Comparison of ENCODE assay signal across 9 cellular contexts in the genomic region with DNA sequence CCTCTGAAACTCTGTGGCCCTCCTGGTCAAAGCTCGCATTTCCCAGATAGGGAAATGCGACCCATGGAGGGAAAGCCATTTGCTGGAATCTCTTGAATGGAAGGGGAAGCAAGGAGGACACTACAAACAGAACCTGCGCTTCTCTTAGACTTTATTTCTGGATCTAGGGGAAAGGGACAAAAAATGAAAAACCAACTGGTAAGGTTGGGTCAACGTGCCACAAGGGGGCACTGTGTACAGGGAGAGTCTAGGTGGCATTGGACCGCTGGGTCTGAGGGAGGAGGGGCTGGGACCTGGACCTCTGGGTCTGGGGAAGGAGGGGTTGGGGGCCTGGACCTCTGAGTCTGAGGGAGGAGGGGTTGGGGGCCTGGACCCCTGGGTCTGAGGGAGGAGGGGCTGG. TPM values are rescaled to one million over a fixed set of nuclear protein-coding genes. Genes with fewer than 3 reads are reported as not detected.
DNase-seq lines count a peak whose midpoint lies in the region; ATAC-seq and TF ChIP-seq lines count a peak whose summit lies in the region.
"Had no signal": no experiment of that assay in that cellular context is flagged by ENCODE, and none has a peak within 500 bp of the region (broad histone marks: within the 10 kb centered on the region; RNA-seq: fewer than 3 reads in every experiment).

No MANE protein-coding gene starts in this region.

- BruUV-seq in PC-9 (replicated peaks; lab: Mats Ljungman, UMichigan): no TSS peak

- WGBS in upper lobe of left lung, 2 donors: 15 to 25% methylated on average over 5 of the region's 5 CpGs

- TF ChIP-seq CTCF in PC-9 (conservative IDR thresholded peaks at IDR 0.05) (peak; percentile 81), upper lobe of left lung (IDR thresholded peaks at IDR 0.05) (peak in 2 of 6 experiments; percentile 9 to 12)

- no peak for ATAC-seq in upper lobe of left lung (ENCODE audit: low FRiP score in 2 of 2)
- no peak for ATAC-seq in HG02885 (IDR thresholded peaks at IDR 0.05; ENCODE audit: poor library complexity, unreplicated experiment)
- ATAC-seq in GM19023 (IDR thresholded peaks at IDR 0.05; ENCODE audit: unreplicated experiment): no peak

- CTCF ChIA-PET in PC-9 (lab: Charles Lee): interaction anchor here (0.5 kb wide), 1 partner anchor 112 kb away, joined by 3 read pairs; no protein-coding TSS in a partner anchor

- no peak overlapping the region for H3K4me2 ChIP-seq in PC-9

- DNase-seq in NCI-H748 (lab: John Stamatoyannopoulos, UW; ENCODE audit: unreplicated experiment) (peak; percentile 63), NCI-H748 treated with DMSO at 0.1 percent for 48 hours (lab: John Stamatoyannopoulos, UW) (no peak), PC-9 (no peak), cerebellar cortex (ENCODE audit: low spot score) (peak; percentile 42), upper lobe of left lung (no peak)
- DNase-seq in stimulated activated CD4-positive, alpha-beta T cell treated with anti-CD3 and anti-CD28 coated beads, Interleukin-12 subunit alpha, Interleukin-12 subunit beta, amount 100 ng/mL, for 48 hours (ENCODE audit: low read depth in 2 of 3, low spot score in 1 of 3): peak; percentile 13 to 42 (median 30)

- H3F3A ChIP-seq in PC-9 (ENCODE audit: insufficient read depth, low read depth): peaks cover 8% of the 10 kb centered on the region; the same call in 1 of the 2 replicates

- H3K27me3 ChIP-seq in PC-9 (ENCODE audit: insufficient read depth, low read depth) (peaks cover 27% of the 10 kb centered on the region), upper lobe of left lung (peaks cover 0 to 20% (median 10%) of the 10 kb centered on the region in 4 donors)

- intact Hi-C loops in PC-9 (cut with micrococcal nuclease; ENCODE audit: unreplicated experiment): no loop called here

- no peaks in the 10 kb centered on the region for H4K20me1 ChIP-seq in PC-9 (ENCODE audit: insufficient read depth)

- H3K4me1 ChIP-seq in PC-9 (replicated peaks; ENCODE audit: insufficient read depth): no peaks in the 10 kb centered on the region
- peaks cover 0 to 9% (median 6%) of the 10 kb centered on the region in 4 donors for H3K4me1 ChIP-seq in upper lobe of left lung

- POLR2A ChIA-PET in PC-9 (lab: Charles Lee; ENCODE audit: unreplicated experiment): no interaction called here

- no peaks in the 10 kb centered on the region for H3K9me2 ChIP-seq in PC-9 (ENCODE audit: insufficient read depth)

- no peak for TF ChIP-seq EP300 in upper lobe of left lung (IDR thresholded peaks at IDR 0.05)

- no peak for TF ChIP-seq POLR2A in upper lobe of left lung (IDR thresholded peaks at IDR 0.05)

- H3K27ac ChIP-seq in PC-9: no peak overlapping the region
- no peak overlapping the region for H3K27ac ChIP-seq in upper lobe of left lung

- no peaks in the 10 kb centered on the region for H3K36me3 ChIP-seq in PC-9 (ENCODE audit: low read depth)
- H3K36me3 ChIP-seq in upper lobe of left lung: no peaks in the 10 kb centered on the region

- no peaks in the 10 kb centered on the region for H3K79me2 ChIP-seq in PC-9 (ENCODE audit: low read depth)

- H3K4me3 ChIP-seq in PC-9 (no peak overlapping the region), upper lobe of left lung (no peak overlapping the region)

- H3K9me3 ChIP-seq in PC-9 (ENCODE audit: insufficient read depth, low read depth) (no peaks in the 10 kb centered on the region), upper lobe of left lung (no peaks in the 10 kb centered on the region)

- no peak overlapping the region for H2AFZ ChIP-seq in PC-9

RNA-seq across cellular contexts. Expression of a gene that starts 5.0 kb away (rescaled TPM):
- total RNA-seq in PC-9 (2021) (not detected in 2 replicates), upper lobe of left lung (not detected)
- total RNA-seq: CD8-positive, alpha-beta memory T cell had no signal

RNA-seq across cellular contexts. Expression of a gene that starts 33.0 kb away (rescaled TPM):
- not detected in 2 replicates for total RNA-seq in PC-9 (2021)
- not detected for total RNA-seq in upper lobe of left lung
- total RNA-seq: CD8-positive, alpha-beta memory T cell had no signal

RNA-seq across cellular contexts. Expression of a gene that starts 46.6 kb away (rescaled TPM):
- 405 and 412 TPM in 2 replicates for total RNA-seq in PC-9 (2021)
- total RNA-seq in upper lobe of left lung: under 1 TPM in 1 of 6 donors, not detected in 5; 0.74 TPM
- total RNA-seq: CD8-positive, alpha-beta memory T cell had no signal

RNA-seq across cellular contexts. Expression of a gene that starts 51.5 kb away (rescaled TPM):
- total RNA-seq in PC-9 (2021) (not detected in 2 replicates), upper lobe of left lung (under 1 TPM in 1 of 6 donors, not detected in 5; 0.33 TPM)
- total RNA-seq: CD8-positive, alpha-beta memory T cell had no signal

Comparison
In these comparisons a context has a peak if more than half of its experiments do, and no peak if none do; other contexts are left out.
1. DNase-seq: peak in NCI-H748 (single experiment), cerebellar cortex (single experiment) and stimulated activated CD4-positive, alpha-beta T cell treated with anti-CD3 and anti-CD28 coated beads, Interleukin-12 subunit alpha, Interleukin-12 subunit beta, amount 100 ng/mL, for 48 hours (3 of 3); none in NCI-H748 treated with DMSO at 0.1 percent for 48 hours (single experiment), PC-9 (0 of 2) and upper lobe of left lung (0 of 2).
2. RNA of a gene that starts 46.6 kb away (total RNA-seq): 405 to 412 TPM in PC-9; 0.74 TPM in upper lobe of left lung; every median in the first group is over 100 times any median in the second.